Comparison of ENCODE assay signal across 23 cellular contexts in genomic region chr12:127205781-127206535, GRCh38.
"Had no signal": no experiment of that assay in that cellular context is flagged by ENCODE, and none has a peak within 500 bp of the region (broad histone marks: within the 10 kb centered on the region; RNA-seq: fewer than 3 reads in every experiment).

No MANE protein-coding gene starts in this region.

- H3K27me3 Mint-ChIP-seq: activated CD4-positive, alpha-beta T cell treated with anti-CD3 and anti-CD28 coated beads, Interleukin-2, amount 10 ng/mL, durations not matched to agents 7 days and 5 days had no signal

- DNase-seq: activated CD4-positive, alpha-beta T cell treated with anti-CD3 and anti-CD28 coated beads, Interleukin-2, amount 10 ng/mL, durations not matched to agents 7 days and 5 days; activated CD8-positive, alpha-beta T cell treated with anti-CD3 and anti-CD28 coated beads, Interleukin-2, amount 10 ng/mL, durations not matched to agents 7 days and 5 days; activated gamma-delta T cell; anterior cingulate cortex; body of pancreas; cortex of kidney; endodermal cell; heart left ventricle; left ventricle myocardium inferior; occipital lobe; posterior cingulate gyrus; sigmoid colon; spleen; stimulated activated CD4-positive, alpha-beta T cell treated with anti-CD3 and anti-CD28 coated beads, Interleukin-4, amount 100 ng/mL, for 4 hours; substantia nigra; thyroid gland; upper lobe of right lung had no signal

- H3K4me3 ChIP-seq: body of pancreas, cardiac muscle cell, gastroesophageal sphincter, heart left ventricle, left ventricle myocardium inferior, sigmoid colon, spleen, thyroid gland, upper lobe of right lung had no signal

- H3K27me3 ChIP-seq: body of pancreas, cardiac muscle cell, sigmoid colon, spleen, thyroid gland, upper lobe of right lung had no signal

- H3K9me3 Mint-ChIP-seq: activated naive CD4-positive, alpha-beta T cell treated with anti-CD3 and anti-CD28 coated beads, Interleukin-2, amount 50 U/mL, for 24 hours; activated T-helper 1 cell treated with anti-CD3 and anti-CD28 coated beads, Interleukin-12 subunit alpha, Interleukin-12 subunit beta, Interleukin-2, Interleukin-4 antibody, amounts not matched to agents 30 ng/mL and 10 ng/mL and 1 ng/mL, durations not matched to agents 14 hours and 24 hours and 36 hours had no signal

- H3K4me1 Mint-ChIP-seq: activated CD4-positive, alpha-beta T cell treated with anti-CD3 and anti-CD28 coated beads, Interleukin-2, amount 10 ng/mL, durations not matched to agents 7 days and 5 days; activated naive CD4-positive, alpha-beta T cell treated with anti-CD3 and anti-CD28 coated beads, Interleukin-2, amount 50 U/mL, for 24 hours; mesothelial cell of epicardium had no signal

- H3K36me3 Mint-ChIP-seq: activated naive CD4-positive, alpha-beta T cell treated with anti-CD3 and anti-CD28 coated beads, Interleukin-2, amount 50 U/mL, for 24 hours; mesothelial cell of epicardium had no signal

- H3K36me3 ChIP-seq: cardiac muscle cell, gastroesophageal sphincter, heart left ventricle, left ventricle myocardium inferior, sigmoid colon, spleen, thyroid gland, upper lobe of right lung had no signal

- H3K4me3 Mint-ChIP-seq: activated CD4-positive, alpha-beta T cell treated with anti-CD3 and anti-CD28 coated beads, Interleukin-2, amount 10 ng/mL, durations not matched to agents 7 days and 5 days; activated CD8-positive, alpha-beta T cell treated with anti-CD3 and anti-CD28 coated beads, Interleukin-2, amount 10 ng/mL, durations not matched to agents 7 days and 5 days; activated naive CD4-positive, alpha-beta T cell treated with anti-CD3 and anti-CD28 coated beads, Interleukin-2, amount 50 U/mL, for 24 hours; activated T-helper 1 cell treated with anti-CD3 and anti-CD28 coated beads, Interleukin-12 subunit alpha, Interleukin-12 subunit beta, Interleukin-2, Interleukin-4 antibody, amounts not matched to agents 30 ng/mL and 10 ng/mL and 1 ng/mL, durations not matched to agents 14 hours and 24 hours and 36 hours; endodermal cell; mesothelial cell of epicardium; stimulated activated naive CD8-positive, alpha-beta T cell treated with anti-CD3 and anti-CD28 coated beads, Interleukin-15, Interleukin-2, amounts not matched to agents 100 ng/mL and 50 ng/mL, for 24 hours had no signal

- H3K27ac Mint-ChIP-seq: activated CD8-positive, alpha-beta T cell treated with anti-CD3 and anti-CD28 coated beads, Interleukin-2, amount 10 ng/mL, durations not matched to agents 7 days and 5 days; activated naive CD4-positive, alpha-beta T cell treated with anti-CD3 and anti-CD28 coated beads, Interleukin-2, amount 50 U/mL, for 24 hours; activated T-helper 1 cell treated with anti-CD3 and anti-CD28 coated beads, Interleukin-12 subunit alpha, Interleukin-12 subunit beta, Interleukin-2, Interleukin-4 antibody, amounts not matched to agents 30 ng/mL and 10 ng/mL and 1 ng/mL, durations not matched to agents 14 hours and 24 hours and 36 hours; endodermal cell; mesothelial cell of epicardium; stimulated activated naive CD8-positive, alpha-beta T cell treated with anti-CD3 and anti-CD28 coated beads, Interleukin-15, Interleukin-2, amounts not matched to agents 100 ng/mL and 50 ng/mL, for 24 hours had no signal
